In the genomic region with DNA sequence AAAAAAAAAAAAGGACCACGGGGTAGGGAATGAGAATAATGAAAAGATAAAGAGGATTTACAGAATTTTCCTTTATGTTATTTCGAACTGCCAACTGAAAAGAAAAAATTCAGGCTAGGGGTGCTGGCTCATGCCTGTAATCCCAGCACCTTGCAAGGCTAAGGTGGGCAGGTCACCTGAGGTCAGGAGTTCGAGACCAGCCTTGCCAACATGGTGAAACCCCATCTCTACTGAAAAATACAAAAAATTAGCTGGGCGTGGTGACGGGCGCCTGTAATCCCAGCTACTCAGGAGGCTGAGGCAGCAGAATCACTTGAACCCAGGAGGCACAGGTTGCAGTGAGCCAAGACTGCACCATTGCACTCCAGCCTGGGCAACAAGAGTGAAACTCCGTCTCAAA, we compare ENCODE assay signal across 3 cellular contexts. TPM values are rescaled to one million over a fixed set of nuclear protein-coding genes. Genes with fewer than 3 reads are reported as not detected.
"Had no signal": no experiment of that assay in that cellular context is flagged by ENCODE, and none has a peak within 500 bp of the region (broad histone marks: within the 10 kb centered on the region; RNA-seq: fewer than 3 reads in every experiment).

No MANE protein-coding gene starts in this region.

RNA-seq across cellular contexts. Expression of a gene that starts 27.3 kb away (rescaled TPM):
- total RNA-seq: right atrium auricular region had no signal
- polyA plus RNA-seq: neural cell, smooth muscle cell had no signal
